In genomic region chr2:235007664-235008457, GRCh38 we compare ENCODE assay signal across 17 cellular contexts. TPM values are rescaled to one million over a fixed set of nuclear protein-coding genes. Genes with fewer than 3 reads are reported as not detected.
A peak's percentile ranks its signal among the peaks of the same experiment; 100 is the strongest.
DNase-seq lines count a peak whose midpoint lies in the region; ATAC-seq and TF ChIP-seq lines count a peak whose summit lies in the region.
"Had no signal": no experiment of that assay in that cellular context is flagged by ENCODE, and none has a peak within 500 bp of the region (broad histone marks: within the 10 kb centered on the region; RNA-seq: fewer than 3 reads in every experiment).

No MANE protein-coding gene starts in this region.

- H3K4me3 Mint-ChIP-seq in nephron progenitor cell: peak overlapping the region; percentile 36
- H3K4me3 Mint-ChIP-seq: activated CD8-positive, alpha-beta memory T cell treated with anti-CD3 and anti-CD28 coated beads, Interleukin-2, amount 10 ng/mL, durations not matched to agents 7 days and 5 days; CD8-positive, alpha-beta T cell; immature natural killer cell had no signal

- ATAC-seq in upper lobe of right lung: peak; percentile 9
- ATAC-seq: activated CD8-positive, alpha-beta memory T cell treated with anti-CD3 and anti-CD28 coated beads, Interleukin-2, amount 10 ng/mL, durations not matched to agents 7 days and 5 days; CD8-positive, alpha-beta T cell; gastroesophageal sphincter had no signal

- H3K36me3 ChIP-seq in esophagus squamous epithelium (no peaks in the 10 kb centered on the region), upper lobe of right lung (no peaks in the 10 kb centered on the region)
- H3K36me3 ChIP-seq: brain microvascular endothelial cell, gastroesophageal sphincter had no signal

- peaks cover 75% of the 10 kb centered on the region for H3K4me1 Mint-ChIP-seq in nephron progenitor cell
- H3K4me1 Mint-ChIP-seq: activated CD8-positive, alpha-beta memory T cell treated with anti-CD3 and anti-CD28 coated beads, Interleukin-2, amount 10 ng/mL, durations not matched to agents 7 days and 5 days; immature natural killer cell had no signal

- TF ChIP-seq POLR2A in esophagus squamous epithelium (IDR thresholded peaks at IDR 0.05): no peak

- H3K4me3 ChIP-seq in esophagus squamous epithelium: no peak overlapping the region
- H3K4me3 ChIP-seq in upper lobe of right lung: no peak overlapping the region
- H3K4me3 ChIP-seq: gastroesophageal sphincter had no signal

- TF ChIP-seq CTCF in esophagus squamous epithelium (IDR thresholded peaks at IDR 0.05) (no peak), nephron progenitor cell (IDR thresholded peaks at IDR 0.05) (no peak), upper lobe of right lung (IDR thresholded peaks at IDR 0.05) (no peak), GM13977 (IDR thresholded peaks at IDR 0.05; ENCODE audit: extremely low read depth, insufficient read depth, missing control alignments) (no peak)

- 62 to 84% methylated on average over 17 of the region's 25 CpGs for WGBS in esophagus squamous epithelium, 2 donors

- H3K9me3 ChIP-seq in esophagus squamous epithelium: no peaks in the 10 kb centered on the region
- H3K9me3 ChIP-seq in upper lobe of right lung: no peaks in the 10 kb centered on the region
- H3K9me3 ChIP-seq: gastroesophageal sphincter had no signal

- H3K27ac ChIP-seq in esophagus squamous epithelium (peak overlapping the region; percentile 82 to 86 (median 82)), upper lobe of right lung (no peak overlapping the region)
- H3K27ac ChIP-seq: brain microvascular endothelial cell, gastroesophageal sphincter had no signal

- H3K36me3 Mint-ChIP-seq in nephron progenitor cell (ENCODE audit: low read depth): peaks cover 18% of the 10 kb centered on the region
- H3K36me3 Mint-ChIP-seq: activated CD8-positive, alpha-beta memory T cell treated with anti-CD3 and anti-CD28 coated beads, Interleukin-2, amount 10 ng/mL, durations not matched to agents 7 days and 5 days; CD8-positive, alpha-beta T cell; immature natural killer cell had no signal

- H3K4me1 ChIP-seq in esophagus squamous epithelium: peaks cover 16 to 73% (median 43%) of the 10 kb centered on the region in 3 donors
- H3K4me1 ChIP-seq in upper lobe of right lung: peaks cover 16% of the 10 kb centered on the region

- in situ Hi-C loops in GM13977 (cut with MboI; ENCODE audit: low pct_unique_long_range_greater_than_20kb, low sequenced_read_pairs, unreplicated experiment): no loop called here

- DNase-seq in NCI-H510A treated with DMSO at 0.1 percent for 48 hours (lab: John Stamatoyannopoulos, UW): peak; percentile 62
- DNase-seq in NCI-H510A (lab: John Stamatoyannopoulos, UW): no peak
- no peak for DNase-seq in esophagus squamous epithelium (lab: John Stamatoyannopoulos, UW)
- DNase-seq in nephron progenitor cell: no peak
- no peak for DNase-seq in upper lobe of right lung
- no peak for DNase-seq in GM13977 (ENCODE audit: low spot score)
- no peak for DNase-seq in superior temporal gyrus (ENCODE audit: extremely low spot score)
- no peak for DNase-seq in NCI-H1417 treated with DMSO at 0.1 percent for 48 hours (lab: John Stamatoyannopoulos, UW)
- DNase-seq: activated CD8-positive, alpha-beta memory T cell treated with anti-CD3 and anti-CD28 coated beads, Interleukin-2, amount 10 ng/mL, durations not matched to agents 7 days and 5 days; brain microvascular endothelial cell; CD8-positive, alpha-beta T cell; effector CD4-positive, alpha-beta T cell; GDM1; immature natural killer cell; MM.1S; NCI-H2107 had no signal

- H3K27me3 ChIP-seq in esophagus squamous epithelium (no peaks in the 10 kb centered on the region), upper lobe of right lung (no peaks in the 10 kb centered on the region)
- H3K27me3 ChIP-seq: brain microvascular endothelial cell, gastroesophageal sphincter had no signal

- H3K27ac Mint-ChIP-seq in nephron progenitor cell: no peak overlapping the region
- H3K27ac Mint-ChIP-seq: activated CD8-positive, alpha-beta memory T cell treated with anti-CD3 and anti-CD28 coated beads, Interleukin-2, amount 10 ng/mL, durations not matched to agents 7 days and 5 days; CD8-positive, alpha-beta T cell; immature natural killer cell had no signal

- intact Hi-C loops in esophagus squamous epithelium (cut with DNase I): no loop called here
- intact Hi-C loops in upper lobe of right lung (cut with DNase I): no loop called here

- no peaks in the 10 kb centered on the region for H3K27me3 Mint-ChIP-seq in nephron progenitor cell (ENCODE audit: low read depth, poor library complexity)
- H3K27me3 Mint-ChIP-seq: activated CD8-positive, alpha-beta memory T cell treated with anti-CD3 and anti-CD28 coated beads, Interleukin-2, amount 10 ng/mL, durations not matched to agents 7 days and 5 days had no signal

- peaks cover 5% of the 10 kb centered on the region for H3K9me3 Mint-ChIP-seq in nephron progenitor cell
- H3K9me3 Mint-ChIP-seq: CD8-positive, alpha-beta T cell; immature natural killer cell had no signal

RNA-seq across cellular contexts. Expression of gene SH3BP4, which starts 56.0 kb away (rescaled TPM):
- total RNA-seq in esophagus squamous epithelium: 10 to 100 TPM; 11.0 to 22.9 (median 18.7) TPM
- 29.6 TPM for total RNA-seq in upper lobe of right lung
